ENCODE assay signal across 8 cellular contexts in genomic region chr10:22321156-22321711, GRCh38. TPM values are rescaled to one million over a fixed set of nuclear protein-coding genes. Genes with fewer than 3 reads are reported as not detected.
DNase-seq lines count a peak whose midpoint lies in the region; ATAC-seq and TF ChIP-seq lines count a peak whose summit lies in the region.

No MANE protein-coding gene starts in this region.

- no peaks in the 10 kb centered on the region for H3K36me3 ChIP-seq in effector memory CD4-positive, alpha-beta T cell (ENCODE audit: control insufficient read depth, insufficient read depth, low read length)
- no peaks in the 10 kb centered on the region for H3K36me3 ChIP-seq in lung (ENCODE audit: control insufficient read depth in 2 of 2, insufficient read depth in 2 of 2, low read length in 2 of 2)

- ATAC-seq in lung (ENCODE audit: insufficient read depth, low FRiP score) (peak; percentile 43), HG03442 (IDR thresholded peaks at IDR 0.05; ENCODE audit: unreplicated experiment) (no peak)

- DNase-seq in Ammon's horn (ENCODE audit: low spot score), result peak; percentile 61
- DNase-seq in NCI-H146 treated with DMSO at 0.1 percent for 48 hours (lab: John Stamatoyannopoulos, UW; ENCODE audit: unreplicated experiment), result peak; percentile 64
- DNase-seq in activated CD4-positive, alpha-beta memory T cell treated with anti-CD3 and anti-CD28 coated beads, Interleukin-2, amount 10 ng/mL, durations not matched to agents 7 days and 5 days, result peak; percentile 67
- DNase-seq in effector memory CD4-positive, alpha-beta T cell, result peak; percentile 47 to 49 (median 47)
- DNase-seq in lung (ENCODE audit: low spot score), result peak; percentile 65
- peak; percentile 37 to 85 (median 64) for DNase-seq in stimulated activated naive CD4-positive, alpha-beta T cell (lab: John Stamatoyannopoulos, UW)

- H3K27ac Mint-ChIP-seq in activated CD4-positive, alpha-beta memory T cell treated with anti-CD3 and anti-CD28 coated beads, Interleukin-2, amount 10 ng/mL, durations not matched to agents 7 days and 5 days, result peak overlapping the region; percentile 47

- H3K27me3 ChIP-seq in effector memory CD4-positive, alpha-beta T cell (replicated peaks; ENCODE audit: control insufficient read depth, insufficient read depth, low read length, poor library complexity, severe bottlenecking), result peaks cover 15% of the 10 kb centered on the region
- no peaks in the 10 kb centered on the region for H3K27me3 ChIP-seq in lung (ENCODE audit: control insufficient read depth, insufficient read depth)

- no peaks in the 10 kb centered on the region for H3K9me3 ChIP-seq in effector memory CD4-positive, alpha-beta T cell (ENCODE audit: control insufficient read depth, low read length)
- H3K9me3 ChIP-seq in lung (ENCODE audit: control insufficient read depth in 2 of 2, insufficient read depth in 1 of 2, low read length in 1 of 2), result no peaks in the 10 kb centered on the region

- H3K4me1 Mint-ChIP-seq in activated CD4-positive, alpha-beta memory T cell treated with anti-CD3 and anti-CD28 coated beads, Interleukin-2, amount 10 ng/mL, durations not matched to agents 7 days and 5 days, result peaks cover 68% of the 10 kb centered on the region

- WGBS in lung, 2 donors, result 0 to 1% methylated on average over 31 to 68 of the region's 68 CpGs

- peaks cover 18% of the 10 kb centered on the region for H3K4me1 ChIP-seq in effector memory CD4-positive, alpha-beta T cell (ENCODE audit: control insufficient read depth, insufficient read depth, low read length, poor library complexity, severe bottlenecking)
- peaks cover 2 to 25% of the 10 kb centered on the region in 2 donors for H3K4me1 ChIP-seq in lung (ENCODE audit: control insufficient read depth in 2 of 2, insufficient read depth in 2 of 2, low read length in 2 of 2)

- peak overlapping the region; percentile 95 for H3K4me3 ChIP-seq in effector memory CD4-positive, alpha-beta T cell (ENCODE audit: insufficient read depth, low read depth, low read length, poor library complexity, severe bottlenecking)
- peak overlapping the region; percentile 73 for H3K4me3 ChIP-seq in lung

- POLR2A ChIA-PET in activated CD4-positive, alpha-beta memory T cell treated with anti-CD3 and anti-CD28 coated beads, Interleukin-2, amount 10 ng/mL, durations not matched to agents 7 days and 5 days (lab: Charles Lee), result interaction anchor here (0.6 to 2.5 kb wide), 4 partner anchors 11 to 318 kb away, joined by 3 to 13 read pairs (median 8); partner anchors contain the start of gene DNAJC1

- TF ChIP-seq POLR2A in GM18526 (IDR thresholded peaks at IDR 0.05; ENCODE audit: extremely low read depth, insufficient read length), result peak; percentile 22

- no peaks in the 10 kb centered on the region for H3K9me3 Mint-ChIP-seq in activated CD4-positive, alpha-beta memory T cell treated with anti-CD3 and anti-CD28 coated beads, Interleukin-2, amount 10 ng/mL, durations not matched to agents 7 days and 5 days

- peaks cover 40% of the 10 kb centered on the region for H3K36me3 Mint-ChIP-seq in activated CD4-positive, alpha-beta memory T cell treated with anti-CD3 and anti-CD28 coated beads, Interleukin-2, amount 10 ng/mL, durations not matched to agents 7 days and 5 days (ENCODE audit: low read depth)

- peak overlapping the region; percentile 78 for H3K4me3 Mint-ChIP-seq in activated CD4-positive, alpha-beta memory T cell treated with anti-CD3 and anti-CD28 coated beads, Interleukin-2, amount 10 ng/mL, durations not matched to agents 7 days and 5 days

- no peak for TF ChIP-seq CTCF in lung (IDR thresholded peaks at IDR 0.05; ENCODE audit: control extremely low read depth, extremely low read depth)

- CTCF ChIA-PET in activated CD4-positive, alpha-beta memory T cell treated with anti-CD3 and anti-CD28 coated beads, Interleukin-2, amount 10 ng/mL, durations not matched to agents 7 days and 5 days (lab: Charles Lee), result no interaction called here

- peak overlapping the region; percentile 77 for H3K27ac ChIP-seq in effector memory CD4-positive, alpha-beta T cell (ENCODE audit: insufficient read depth, low read length, poor library complexity, severe bottlenecking)
- H3K27ac ChIP-seq in lung (ENCODE audit: low read depth in 1 of 2, low read length in 1 of 2), result peak overlapping the region; percentile 88 to 89

- peaks cover 32% of the 10 kb centered on the region for H3K27me3 Mint-ChIP-seq in activated CD4-positive, alpha-beta memory T cell treated with anti-CD3 and anti-CD28 coated beads, Interleukin-2, amount 10 ng/mL, durations not matched to agents 7 days and 5 days

RNA-seq across cellular contexts. Expression of gene BMI1, which starts 0.3 kb away (rescaled TPM):
- total RNA-seq in activated CD4-positive, alpha-beta memory T cell treated with anti-CD3 and anti-CD28 coated beads, Interleukin-2, amount 10 ng/mL, durations not matched to agents 7 days and 5 days, result 10 to 100 TPM; 64.0 to 66.5 TPM
- total RNA-seq in lung, result 10 to 100 TPM; 40.8 to 81.1 TPM
- 10 to 100 TPM; 21.9 to 22.5 TPM for polyA plus RNA-seq in lung

RNA-seq across cellular contexts. Expression of gene COMMD3, which starts 5.0 kb away (rescaled TPM):
- 10 to 100 TPM; 82.6 to 97.0 TPM for total RNA-seq in activated CD4-positive, alpha-beta memory T cell treated with anti-CD3 and anti-CD28 coated beads, Interleukin-2, amount 10 ng/mL, durations not matched to agents 7 days and 5 days
- total RNA-seq in lung, result 10 to 100 TPM; 51.2 to 70.3 TPM
- 10 to 100 TPM; 40.6 to 61.2 TPM for polyA plus RNA-seq in lung

RNA-seq across cellular contexts. Expression of gene SPAG6, which starts 24.1 kb away (rescaled TPM):
- 1 to 10 TPM; 1.2 to 1.4 TPM for total RNA-seq in activated CD4-positive, alpha-beta memory T cell treated with anti-CD3 and anti-CD28 coated beads, Interleukin-2, amount 10 ng/mL, durations not matched to agents 7 days and 5 days
- total RNA-seq in lung, result 10 to 100 TPM; 34.2 to 40.1 TPM
- 10 to 100 TPM; 12.2 to 13.1 TPM for polyA plus RNA-seq in lung

Comparison
In these comparisons a context has a peak if more than half of its experiments do, and no peak if none do; other contexts are left out.
1. RNA of gene SPAG6, which starts 24.1 kb away (total RNA-seq): 34.2 to 40.1 TPM in lung; 1.2 to 1.4 TPM in activated CD4-positive, alpha-beta memory T cell treated with anti-CD3 and anti-CD28 coated beads, Interleukin-2, amount 10 ng/mL, durations not matched to agents 7 days and 5 days; every median in the first group is over 10 times any median in the second.
2. Peak in every context shown above with its lines, with median percentiles within 50 percentile points of each other: DNase-seq.